Comparison of ENCODE assay signal across 6 cellular contexts in genomic region chr12:33277386-33277785, GRCh38.
"Had no signal": no experiment of that assay in that cellular context is flagged by ENCODE, and none has a peak within 500 bp of the region (broad histone marks: within the 10 kb centered on the region; RNA-seq: fewer than 3 reads in every experiment).

No MANE protein-coding gene starts in this region.

- ATAC-seq: GM23338, HepG2 had no signal

- H3K4me3 ChIP-seq: GM23338 had no signal

- H3K4me2 ChIP-seq: GM23338 had no signal

- H3K27ac ChIP-seq: HL-60 had no signal

- DNase-seq: H9, HCEC 1CT, KBM-7 had no signal

- H2AFZ ChIP-seq: GM23338 had no signal
